8 cellular contexts compared by ENCODE assay signal in the genomic region with DNA sequence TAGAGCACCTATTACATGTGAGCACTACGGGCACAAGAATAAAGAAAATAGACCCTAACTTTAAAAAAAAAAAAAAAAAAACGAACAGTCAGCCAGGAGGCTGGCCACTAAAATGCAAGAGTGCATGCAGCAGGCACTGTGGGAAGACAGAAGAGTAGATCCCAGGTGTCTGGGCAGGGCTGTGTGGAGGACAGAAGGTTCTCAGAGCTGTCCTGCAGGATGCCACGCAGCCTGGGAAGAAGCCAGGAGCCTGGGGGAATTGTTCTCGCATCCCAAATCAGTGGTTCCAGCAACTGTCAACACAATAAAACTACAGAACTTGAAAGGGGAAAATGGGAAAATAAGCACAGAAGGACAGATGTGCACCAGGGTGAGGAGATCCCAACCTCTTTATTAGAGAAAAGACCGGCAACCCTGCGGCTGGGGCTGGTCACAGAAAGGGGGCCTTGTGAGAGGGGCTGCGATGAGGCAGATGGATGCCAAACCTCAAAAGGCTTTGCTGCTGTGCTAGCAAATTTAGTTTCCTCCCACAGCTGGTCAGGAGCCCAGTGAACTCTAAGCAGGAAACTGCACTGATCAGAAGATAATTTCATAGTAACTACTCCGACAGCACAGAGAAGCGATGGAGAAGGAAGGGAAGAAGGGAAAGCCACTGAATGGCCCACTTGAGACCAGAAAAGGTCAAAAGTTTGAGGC. TPM values are rescaled to one million over a fixed set of nuclear protein-coding genes. Genes with fewer than 3 reads are reported as not detected.
DNase-seq lines count a peak whose midpoint lies in the region; ATAC-seq lines count a peak whose summit lies in the region.

No MANE protein-coding gene starts in this region.

- peak overlapping the region; percentile 74 for H4K91ac ChIP-seq in mesenchymal stem cell (ENCODE audit: low read length)

- H3K4me2 ChIP-seq in mesenchymal stem cell (ENCODE audit: low read length, poor library complexity, severe bottlenecking): no peak overlapping the region

- no peak overlapping the region for H3K23ac ChIP-seq in mesenchymal stem cell (ENCODE audit: low read length in 2 of 2)

- H3K79me1 ChIP-seq in mesenchymal stem cell (replicated peaks; ENCODE audit: low read length, poor library complexity, severe bottlenecking): peaks cover 30% of the 10 kb centered on the region

- peak overlapping the region; percentile 70 for H3K9ac ChIP-seq in mesenchymal stem cell (ENCODE audit: low read length)

- no peaks in the 10 kb centered on the region for H3K36me3 ChIP-seq in mesenchymal stem cell (ENCODE audit: control insufficient read depth in 1 of 2, insufficient read depth in 2 of 2, low read depth in 1 of 2, low read length in 2 of 2)

- peak overlapping the region in 1 of 2 experiments; percentile 32 for H3K4ac ChIP-seq in mesenchymal stem cell (ENCODE audit: low read depth in 1 of 2, low read length in 2 of 2)

- 17% methylated on average over 6 of the region's 9 CpGs for WGBS in mesenchymal stem cell

- peak overlapping the region; percentile 78 for H4K8ac ChIP-seq in mesenchymal stem cell (ENCODE audit: low read length)

- H3K18ac ChIP-seq in mesenchymal stem cell (ENCODE audit: low read depth in 1 of 2, low read length in 2 of 2): peak overlapping the region; percentile 58 to 71

- peak overlapping the region; percentile 91 for H2BK15ac ChIP-seq in mesenchymal stem cell (ENCODE audit: low read depth, poor library complexity, severe bottlenecking)

- peak overlapping the region in 1 of 2 experiments; percentile 50 for H3K4me3 ChIP-seq in mesenchymal stem cell (ENCODE audit: insufficient read depth in 1 of 2, low read depth in 1 of 2, low read length in 2 of 2)

- no peak overlapping the region for H2AK5ac ChIP-seq in mesenchymal stem cell (ENCODE audit: low read length, severe bottlenecking)

- no peak overlapping the region for H3K27ac ChIP-seq in mesenchymal stem cell (ENCODE audit: low read length, poor library complexity, severe bottlenecking)

- no peak overlapping the region for H2BK5ac ChIP-seq in mesenchymal stem cell (ENCODE audit: low read depth, low read length, poor library complexity, severe bottlenecking)

- H3K27me3 ChIP-seq in mesenchymal stem cell (ENCODE audit: control insufficient read depth in 1 of 2, insufficient read depth in 1 of 2, low read length in 2 of 2): no peaks in the 10 kb centered on the region

- H3K9me3 ChIP-seq in mesenchymal stem cell (ENCODE audit: control insufficient read depth, low read length): no peaks in the 10 kb centered on the region

- H2BK12ac ChIP-seq in mesenchymal stem cell (ENCODE audit: low read length in 2 of 2): no peak overlapping the region

- no peak overlapping the region for H2BK120ac ChIP-seq in mesenchymal stem cell (ENCODE audit: low read depth, low read length)

- DNase-seq in AML-193 (lab: John Stamatoyannopoulos, UW) (peak; percentile 28 to 42), astrocyte of the hippocampus (ENCODE audit: low read depth, low spot score) (peak; percentile 46), mesenchymal stem cell (peak; percentile 64), NCI-H345 treated with DMSO at 0.1 percent for 48 hours (lab: John Stamatoyannopoulos, UW; ENCODE audit: unreplicated experiment) (no peak), T1000 (lab: John Stamatoyannopoulos, UW) (no peak), NCI-H748 (lab: John Stamatoyannopoulos, UW; ENCODE audit: unreplicated experiment) (no peak), NK-92 (lab: John Stamatoyannopoulos, UW; ENCODE audit: unreplicated experiment) (no peak)

- peaks cover 3% of the 10 kb centered on the region for H3K4me1 ChIP-seq in mesenchymal stem cell (ENCODE audit: control insufficient read depth, insufficient read depth, low read depth, low read length)

- H2AFZ ChIP-seq in mesenchymal stem cell (ENCODE audit: low read depth, low read length): no peak overlapping the region

- H3K14ac ChIP-seq in mesenchymal stem cell (ENCODE audit: low read length in 2 of 2): no peak overlapping the region

- peak; percentile 28 for ATAC-seq in HG02884 (IDR thresholded peaks at IDR 0.05; ENCODE audit: unreplicated experiment)

RNA-seq across cellular contexts. Expression of a gene that starts 30.9 kb away (rescaled TPM):
- polyA plus RNA-seq in mesenchymal stem cell (2013, experiment 1 of 2): 9.8 TPM
- 10.1 TPM for polyA plus RNA-seq in mesenchymal stem cell (2013, experiment 2 of 2)

Comparison
In these comparisons a context has a peak if more than half of its experiments do, and no peak if none do; other contexts are left out.
1. DNase-seq: peak in AML-193 (2 of 2), astrocyte of the hippocampus (single experiment) and mesenchymal stem cell (single experiment); none in NCI-H345 treated with DMSO at 0.1 percent for 48 hours (single experiment), T1000 (single experiment), NCI-H748 (single experiment) and NK-92 (single experiment).